Comparison of ENCODE assay signal across 7 cellular contexts in the genomic region with DNA sequence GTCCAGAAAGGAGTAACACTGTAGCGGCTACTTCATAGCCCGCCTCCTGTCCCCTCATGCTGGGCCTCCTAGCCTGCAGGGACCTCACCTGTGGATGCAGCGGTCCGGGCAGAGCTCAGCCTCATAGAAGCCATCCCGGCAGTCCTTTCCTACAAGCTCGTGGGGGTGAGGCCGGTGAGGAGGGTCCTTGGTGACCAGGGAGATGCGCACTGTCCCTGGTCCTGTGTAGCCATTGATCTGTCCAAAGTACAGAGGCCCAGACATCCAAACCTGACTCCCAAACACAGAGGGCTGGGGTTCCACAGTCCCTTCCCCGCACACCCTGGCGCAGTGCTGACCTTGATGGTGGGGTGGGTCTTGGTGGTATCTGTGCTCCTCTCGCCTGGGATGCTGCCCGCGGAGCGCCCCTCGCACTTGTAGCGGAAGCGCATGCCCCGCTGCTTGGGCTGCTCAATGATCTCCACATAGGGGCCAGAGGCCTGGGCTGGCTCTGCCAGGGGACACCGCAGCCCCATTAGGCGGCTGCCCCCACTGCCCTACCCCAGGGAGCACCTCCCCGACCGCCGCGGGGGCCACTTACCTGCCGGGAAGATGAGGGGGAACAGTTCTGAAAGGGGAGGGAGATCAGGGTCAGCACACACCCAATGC. TPM values are rescaled to one million over a fixed set of nuclear protein-coding genes. Genes with fewer than 3 reads are reported as not detected.
DNase-seq lines count a peak whose midpoint lies in the region; ATAC-seq, FAIRE-seq and TF ChIP-seq lines count a peak whose summit lies in the region.

No MANE protein-coding gene starts in this region.

- H3K14ac ChIP-seq in IMR-90 (replicated peaks; ENCODE audit: low read depth, low read length): peak overlapping the region; percentile 99

- H3K4me1 ChIP-seq in IMR-90 (ENCODE audit: control insufficient read depth, insufficient read depth, low read length) (peaks cover 7% of the 10 kb centered on the region), keratinocyte (ENCODE audit: control insufficient read depth, extremely low read depth, insufficient read depth, low read length) (peaks cover 12% of the 10 kb centered on the region), subcutaneous abdominal adipose tissue (ENCODE audit: control insufficient read depth in 5 of 5, insufficient read depth in 5 of 5, low read length in 5 of 5) (peaks cover 8 to 37% (median 24%) of the 10 kb centered on the region in 5 donors)

- peak overlapping the region; percentile 77; the same call in 1 of the 2 replicates for H3K23ac ChIP-seq in IMR-90 (ENCODE audit: low read depth, low read length)

- no peaks in the 10 kb centered on the region for H3K9me3 Mint-ChIP-seq in activated naive CD8-positive, alpha-beta T cell treated with anti-CD3 and anti-CD28 coated beads for 36 hours

- peak overlapping the region; percentile 90 for H2AK5ac ChIP-seq in IMR-90 (ENCODE audit: low read depth, low read length)

- H3K27ac Mint-ChIP-seq in activated naive CD8-positive, alpha-beta T cell treated with anti-CD3 and anti-CD28 coated beads for 36 hours: peak overlapping the region; percentile 75

- FAIRE-seq in keratinocyte (lab: Jason Lieb, UNC): no peak

- no peak for TF ChIP-seq POLR2A in IMR-90 (IDR thresholded peaks at IDR 0.05; ENCODE audit: low read depth, low read length)

- H3K27ac ChIP-seq in IMR-90 (ENCODE audit: insufficient read depth, low read length) (peak overlapping the region; percentile 86), keratinocyte (ENCODE audit: control insufficient read depth, insufficient read depth, low read length) (peak overlapping the region; percentile 79), subcutaneous abdominal adipose tissue (ENCODE audit: low read depth, low read length) (peak overlapping the region; percentile 100)

- peaks cover 23% of the 10 kb centered on the region for H3K79me2 ChIP-seq in keratinocyte (ENCODE audit: control insufficient read depth, insufficient read depth, low read length)

- no peak for TF ChIP-seq RAD21 in IMR-90 (IDR thresholded peaks at IDR 0.05; ENCODE audit: low read length)

- H4K20me1 ChIP-seq in IMR-90 (ENCODE audit: insufficient read depth, low read length): peaks cover 13% of the 10 kb centered on the region; the same call in 1 of the 2 replicates
- no peaks in the 10 kb centered on the region for H4K20me1 ChIP-seq in keratinocyte (ENCODE audit: control insufficient read depth, extremely low read depth, insufficient read depth, low read length)

- H3K4me2 ChIP-seq in IMR-90 (ENCODE audit: low read depth, low read length): peak overlapping the region; percentile 98
- peak overlapping the region; percentile 97 for H3K4me2 ChIP-seq in keratinocyte (ENCODE audit: control insufficient read depth, extremely low read depth, insufficient read depth, low read depth, low read length)

- H3K36me3 Mint-ChIP-seq in activated naive CD8-positive, alpha-beta T cell treated with anti-CD3 and anti-CD28 coated beads for 36 hours: peaks cover 27% of the 10 kb centered on the region

- H3K9me1 ChIP-seq in IMR-90 (ENCODE audit: insufficient read depth, low read length) (no peaks in the 10 kb centered on the region), keratinocyte (ENCODE audit: control insufficient read depth, extremely low read depth, insufficient read depth, low read length) (no peaks in the 10 kb centered on the region)

- intact Hi-C loops in IMR-90 (cut with micrococcal nuclease): no loop called here

- no peak for DNase-seq in IMR-90
- DNase-seq in activated naive CD8-positive, alpha-beta T cell treated with anti-CD3 and anti-CD28 coated beads for 36 hours: no peak
- no peak for DNase-seq in keratinocyte (ENCODE audit: low read depth, low spot score)
- no peak for DNase-seq in NCI-H1694 treated with DMSO at 0.1 percent for 48 hours (lab: John Stamatoyannopoulos, UW)
- no peak for DNase-seq in DMS79 (lab: John Stamatoyannopoulos, UW)

- H3K4me1 Mint-ChIP-seq in activated naive CD8-positive, alpha-beta T cell treated with anti-CD3 and anti-CD28 coated beads for 36 hours: peaks cover 30% of the 10 kb centered on the region

- peak overlapping the region; percentile 86 for H3K4me3 Mint-ChIP-seq in activated naive CD8-positive, alpha-beta T cell treated with anti-CD3 and anti-CD28 coated beads for 36 hours

- no TSS peak for BruUV-seq in IMR-90 (replicated peaks; lab: Mats Ljungman, UMichigan)

- dilution Hi-C loops in IMR-90 (cut with HindIII; ENCODE audit: low sequenced_read_pairs, unreplicated experiment): no loop called here
- dilution Hi-C loops in keratinocyte (cut with MboI; ENCODE audit: extremely low pct_ligation_motif_present, low sequenced_read_pairs): no loop called here

- peak overlapping the region; percentile 93 for H2AK9ac ChIP-seq in IMR-90 (replicated peaks; ENCODE audit: low read depth, low read length, poor library complexity)

- no peaks in the 10 kb centered on the region for H3K27me3 ChIP-seq in IMR-90 (ENCODE audit: control insufficient read depth, insufficient read depth, low read length)
- H3K27me3 ChIP-seq in keratinocyte (ENCODE audit: control insufficient read depth, extremely low read depth, insufficient read depth, low read length): no peaks in the 10 kb centered on the region
- peaks cover 0 to 3% (median 0%) of the 10 kb centered on the region in 5 donors for H3K27me3 ChIP-seq in subcutaneous abdominal adipose tissue (ENCODE audit: control insufficient read depth in 5 of 5, insufficient read depth in 4 of 5, low read length in 5 of 5)

- H2BK15ac ChIP-seq in IMR-90 (ENCODE audit: low read depth, low read length): no peak overlapping the region

- H3K4ac ChIP-seq in IMR-90 (ENCODE audit: low read depth, low read length): peak overlapping the region; percentile 81

- peak overlapping the region; percentile 92 for H3K4me3 ChIP-seq in IMR-90 (ENCODE audit: insufficient read depth, low read depth, low read length)
- peak overlapping the region; percentile 70 to 98 (median 96) for H3K4me3 ChIP-seq in keratinocyte (ENCODE audit: control insufficient read depth in 2 of 3, extremely low read depth in 1 of 3, insufficient read depth in 2 of 3, low read depth in 1 of 3, low read length in 3 of 3)
- peak overlapping the region; percentile 74 to 97 (median 85) for H3K4me3 ChIP-seq in subcutaneous abdominal adipose tissue (ENCODE audit: low read depth in 1 of 5, low read length in 5 of 5)

- TF ChIP-seq CTCF in IMR-90 (conservative IDR thresholded peaks at IDR 0.05; ENCODE audit: low read depth, low read length) (no peak), keratinocyte (optimal IDR thresholded peaks at IDR 0.05 in 1 of 3, IDR thresholded peaks at IDR 0.05 in 1 of 3, conservative IDR thresholded peaks at IDR 0.05 in 1 of 3; ENCODE audit: extremely low read depth in 1 of 3, insufficient read depth in 2 of 3, low read length in 3 of 3) (no peak)

- peak overlapping the region; percentile 42; the same call in 1 of the 2 replicates for H3K18ac ChIP-seq in IMR-90 (ENCODE audit: low read depth, low read length)

- H2AFZ ChIP-seq in IMR-90 (replicated peaks; ENCODE audit: low read length, poor library complexity) (peak overlapping the region; percentile 98), keratinocyte (ENCODE audit: control insufficient read depth, low read length) (no peak overlapping the region)

- CTCF ChIA-PET in IMR-90 (lab: Yijun Ruan, JAX): no interaction called here

- H2BK20ac ChIP-seq in IMR-90 (ENCODE audit: low read depth, low read length): no peak overlapping the region

- H3K56ac ChIP-seq in IMR-90 (ENCODE audit: extremely low read depth, insufficient read depth, low read length): peak overlapping the region; percentile 92

- WGBS in IMR-90 (ENCODE audit: extremely low coverage in 2 of 2, insufficient read length in 1 of 2), 2 experiments: 79% methylated on average over 8 of the region's 25 CpGs; no CpG with 5 or more reads in 1 of the 2 experiments

- H3K27me3 Mint-ChIP-seq in activated naive CD8-positive, alpha-beta T cell treated with anti-CD3 and anti-CD28 coated beads for 36 hours: no peaks in the 10 kb centered on the region

- peak overlapping the region; percentile 75 for H4K91ac ChIP-seq in IMR-90 (ENCODE audit: insufficient read depth, low read depth, low read length)

- H3K9me3 ChIP-seq in IMR-90 (ENCODE audit: control insufficient read depth, insufficient read depth, low read length) (no peaks in the 10 kb centered on the region), keratinocyte (ENCODE audit: control insufficient read depth, low read depth, low read length) (no peaks in the 10 kb centered on the region), subcutaneous abdominal adipose tissue (ENCODE audit: control insufficient read depth in 5 of 5, low read length in 5 of 5) (no peaks in the 10 kb centered on the region)

- H2BK120ac ChIP-seq in IMR-90 (ENCODE audit: low read depth, low read length): peak overlapping the region; percentile 1

- H3K9ac ChIP-seq in IMR-90 (ENCODE audit: low read depth, low read length) (peak overlapping the region; percentile 96), keratinocyte (ENCODE audit: control insufficient read depth, extremely low read depth, insufficient read depth, low read length) (peak overlapping the region; percentile 97), subcutaneous abdominal adipose tissue (ENCODE audit: low read length in 5 of 5) (peak overlapping the region; percentile 75 to 97 (median 86))

- POLR2A ChIA-PET in IMR-90 (lab: Charles Lee; ENCODE audit: unreplicated experiment): no interaction called here

- peak overlapping the region; percentile 72 to 94 for H4K8ac ChIP-seq in IMR-90 (ENCODE audit: low read depth in 2 of 2, low read length in 2 of 2)

- peak overlapping the region; percentile 71 for H2BK5ac ChIP-seq in IMR-90 (ENCODE audit: low read depth, low read length, poor library complexity, severe bottlenecking)

- H3K79me1 ChIP-seq in IMR-90 (ENCODE audit: low read depth in 1 of 2, low read length in 2 of 2): peaks cover 26 to 53% of the 10 kb centered on the region in 2 experiments; a peak in 3 of 4 replicates

- ATAC-seq in IMR-90 (ENCODE audit: low read depth) (no peak), HG03354 (IDR thresholded peaks at IDR 0.05; ENCODE audit: poor library complexity, severe bottlenecking, unreplicated experiment) (no peak)

- in situ Hi-C loops in IMR-90 (cut with MboI; ENCODE audit: low sequenced_read_pairs): no loop called here

- H4K5ac ChIP-seq in IMR-90 (ENCODE audit: low read depth, low read length): peak overlapping the region; percentile 56; the same call in 1 of the 2 replicates

- H3K36me3 ChIP-seq in IMR-90 (ENCODE audit: control insufficient read depth, insufficient read depth, low read length) (peaks cover 45% of the 10 kb centered on the region), keratinocyte (ENCODE audit: control insufficient read depth in 2 of 2, extremely low read depth in 1 of 2, insufficient read depth in 2 of 2, low read length in 2 of 2) (peaks cover 38 to 39% of the 10 kb centered on the region in 2 experiments), subcutaneous abdominal adipose tissue (ENCODE audit: control insufficient read depth in 5 of 5, insufficient read depth in 5 of 5, low read length in 5 of 5) (peaks cover 0 to 49% (median 46%) of the 10 kb centered on the region in 5 donors)

RNA-seq across cellular contexts. Expression of a gene that starts 1.0 kb away (rescaled TPM):
- 8.6 and 8.9 TPM in 2 replicates for total RNA-seq in IMR-90 (2012; rRNA removed)
- polyA plus RNA-seq in IMR-90 (2012; rRNA removed) (51.0 and 53.0 TPM in 2 replicates), keratinocyte (20.4 to 49.4 TPM (median 23.5 TPM) in 3 replicates)
- 43.5 and 58.1 TPM in 2 replicates for polyA plus RNA-seq in IMR-90 (2012; cell fraction: cytosol; rRNA removed)
- polyA plus RNA-seq in IMR-90 (2012; cell fraction: nucleus; rRNA removed; ENCODE audit: low replicate concordance): 107 and 159 TPM in 2 replicates
- total RNA-seq in activated naive CD8-positive, alpha-beta T cell treated with anti-CD3 and anti-CD28 coated beads for 36 hours: 10 to 100 TPM; 69.6 to 71.6 TPM
- polyA plus RNA-seq in keratinocyte (2011; ENCODE audit: low read depth): 32.8 TPM
- polyA plus RNA-seq in keratinocyte (2011; cell fraction: cytosol; rRNA removed): 29.6 and 40.9 TPM in 2 replicates
- 53.6 and 57.6 TPM in 2 replicates for polyA plus RNA-seq in keratinocyte (2011; cell fraction: nucleus; rRNA removed)
- 55.0 and 57.5 TPM in 2 replicates for polyA plus RNA-seq in keratinocyte (2012; ENCODE audit: low replicate concordance)
- polyA minus RNA-seq in keratinocyte: 25.4 to 159 TPM (median 34.4 TPM) in 3 replicates
- polyA minus RNA-seq in keratinocyte (2011; cell fraction: cytosol; rRNA and poly(A)+ RNA removed): 29.5 TPM
- 19.3 and 22.6 TPM in 2 replicates for polyA minus RNA-seq in keratinocyte (2011; cell fraction: nucleus; rRNA and poly(A)+ RNA removed)

RNA-seq across cellular contexts. Expression of a gene that starts 23.8 kb away (rescaled TPM):
- 10.6 and 11.4 TPM in 2 replicates for total RNA-seq in IMR-90 (2012; rRNA removed)
- polyA plus RNA-seq in IMR-90 (2012; rRNA removed) (39.7 and 44.3 TPM in 2 replicates), keratinocyte (4.5 to 7.2 TPM (median 7.1 TPM) in 3 replicates)
- polyA plus RNA-seq in IMR-90 (2012; cell fraction: cytosol; rRNA removed): 22.9 and 41.1 TPM in 2 replicates
- polyA plus RNA-seq in IMR-90 (2012; cell fraction: nucleus; rRNA removed; ENCODE audit: low replicate concordance): 52.9 and 173 TPM in 2 replicates
- total RNA-seq in activated naive CD8-positive, alpha-beta T cell treated with anti-CD3 and anti-CD28 coated beads for 36 hours: 100 to 1,000 TPM; 123 to 127 TPM
- 8.5 TPM for polyA plus RNA-seq in keratinocyte (2011; ENCODE audit: low read depth)
- 2.7 and 6.2 TPM in 2 replicates for polyA plus RNA-seq in keratinocyte (2011; cell fraction: cytosol; rRNA removed)
- polyA plus RNA-seq in keratinocyte (2011; cell fraction: nucleus; rRNA removed): 5.3 and 7.0 TPM in 2 replicates
- polyA plus RNA-seq in keratinocyte (2012; ENCODE audit: low replicate concordance): 15.3 and 16.2 TPM in 2 replicates
- polyA minus RNA-seq in keratinocyte: 7.4 to 49.8 TPM (median 9.6 TPM) in 3 replicates
- 11.9 TPM for polyA minus RNA-seq in keratinocyte (2011; cell fraction: cytosol; rRNA and poly(A)+ RNA removed)
- polyA minus RNA-seq in keratinocyte (2011; cell fraction: nucleus; rRNA and poly(A)+ RNA removed): 6.1 and 8.1 TPM in 2 replicates

RNA-seq across cellular contexts. Expression of a gene that starts 46.1 kb away (rescaled TPM):
- total RNA-seq in IMR-90 (2012; rRNA removed): 5.6 and 5.8 TPM in 2 replicates
- polyA plus RNA-seq in IMR-90 (2012; rRNA removed) (33.2 and 40.4 TPM in 2 replicates), keratinocyte (6.1 to 16.5 TPM (median 10.5 TPM) in 3 replicates)
- polyA plus RNA-seq in IMR-90 (2012; cell fraction: cytosol; rRNA removed): 20.0 and 31.2 TPM in 2 replicates
- polyA plus RNA-seq in IMR-90 (2012; cell fraction: nucleus; rRNA removed; ENCODE audit: low replicate concordance): 56.4 and 185 TPM in 2 replicates
- 10 to 100 TPM; 40.9 to 42.6 TPM for total RNA-seq in activated naive CD8-positive, alpha-beta T cell treated with anti-CD3 and anti-CD28 coated beads for 36 hours
- polyA plus RNA-seq in keratinocyte (2011; ENCODE audit: low read depth): 2.9 TPM
- 5.5 and 9.7 TPM in 2 replicates for polyA plus RNA-seq in keratinocyte (2011; cell fraction: cytosol; rRNA removed)
- 45.9 and 65.6 TPM in 2 replicates for polyA plus RNA-seq in keratinocyte (2011; cell fraction: nucleus; rRNA removed)
- polyA plus RNA-seq in keratinocyte (2012; ENCODE audit: low replicate concordance): 16.6 and 25.6 TPM in 2 replicates
- polyA minus RNA-seq in keratinocyte: 26.5 to 94.3 TPM (median 29.5 TPM) in 3 replicates
- polyA minus RNA-seq in keratinocyte (2011; cell fraction: cytosol; rRNA and poly(A)+ RNA removed): 33.4 TPM
- 97.7 and 104 TPM in 2 replicates for polyA minus RNA-seq in keratinocyte (2011; cell fraction: nucleus; rRNA and poly(A)+ RNA removed)

RNA-seq across cellular contexts. Expression of a gene that starts 47.7 kb away (rescaled TPM):
- total RNA-seq in IMR-90 (2012; rRNA removed): 16.7 and 17.7 TPM in 2 replicates
- polyA plus RNA-seq in IMR-90 (2012; rRNA removed) (37.5 and 52.0 TPM in 2 replicates), keratinocyte (13.6 to 18.8 TPM (median 17.5 TPM) in 3 replicates)
- polyA plus RNA-seq in IMR-90 (2012; cell fraction: cytosol; rRNA removed): 29.9 and 39.6 TPM in 2 replicates
- polyA plus RNA-seq in IMR-90 (2012; cell fraction: nucleus; rRNA removed; ENCODE audit: low replicate concordance): 57.5 and 129 TPM in 2 replicates
- 10 to 100 TPM; 51.2 to 54.8 TPM for total RNA-seq in activated naive CD8-positive, alpha-beta T cell treated with anti-CD3 and anti-CD28 coated beads for 36 hours
- polyA plus RNA-seq in keratinocyte (2011; ENCODE audit: low read depth): 16.5 TPM
- 13.9 and 26.8 TPM in 2 replicates for polyA plus RNA-seq in keratinocyte (2011; cell fraction: cytosol; rRNA removed)
- 16.8 and 28.6 TPM in 2 replicates for polyA plus RNA-seq in keratinocyte (2011; cell fraction: nucleus; rRNA removed)
- polyA plus RNA-seq in keratinocyte (2012; ENCODE audit: low replicate concordance): 19.2 and 29.1 TPM in 2 replicates
- 19.5 to 32.4 TPM (median 32.4 TPM) in 3 replicates for polyA minus RNA-seq in keratinocyte
- 34.0 TPM for polyA minus RNA-seq in keratinocyte (2011; cell fraction: cytosol; rRNA and poly(A)+ RNA removed)
- 16.4 and 21.2 TPM in 2 replicates for polyA minus RNA-seq in keratinocyte (2011; cell fraction: nucleus; rRNA and poly(A)+ RNA removed)

RNA-seq across cellular contexts. Expression of a gene that starts 50.3 kb away (rescaled TPM):
- total RNA-seq in IMR-90 (2012; rRNA removed): 28.6 and 33.3 TPM in 2 replicates
- 34.2 and 41.1 TPM in 2 replicates for polyA plus RNA-seq in IMR-90 (2012; rRNA removed)
- polyA plus RNA-seq in IMR-90 (2012; cell fraction: cytosol; rRNA removed): 36.9 and 44.9 TPM in 2 replicates
- polyA plus RNA-seq in IMR-90 (2012; cell fraction: nucleus; rRNA removed; ENCODE audit: low replicate concordance): 76.9 and 108 TPM in 2 replicates
- total RNA-seq in activated naive CD8-positive, alpha-beta T cell treated with anti-CD3 and anti-CD28 coated beads for 36 hours: 10 to 100 TPM; 65.0 to 65.4 TPM
- polyA plus RNA-seq in keratinocyte: 26.8 to 32.1 TPM (median 30.3 TPM) in 3 replicates
- 34.6 TPM for polyA plus RNA-seq in keratinocyte (2011; ENCODE audit: low read depth)
- polyA plus RNA-seq in keratinocyte (2011; cell fraction: cytosol; rRNA removed): 17.6 and 18.7 TPM in 2 replicates
- 32.8 and 40.2 TPM in 2 replicates for polyA plus RNA-seq in keratinocyte (2011; cell fraction: nucleus; rRNA removed)
- polyA plus RNA-seq in keratinocyte (2012; ENCODE audit: low replicate concordance): 24.4 and 31.3 TPM in 2 replicates
- 23.0 to 33.9 TPM (median 31.5 TPM) in 3 replicates for polyA minus RNA-seq in keratinocyte
- 34.3 TPM for polyA minus RNA-seq in keratinocyte (2011; cell fraction: cytosol; rRNA and poly(A)+ RNA removed)
- 25.5 and 25.6 TPM in 2 replicates for polyA minus RNA-seq in keratinocyte (2011; cell fraction: nucleus; rRNA and poly(A)+ RNA removed)

Comparison
In these comparisons a context has a peak if more than half of its experiments do, and no peak if none do; other contexts are left out.
1. RNA of a gene that starts 23.8 kb away (total RNA-seq): 123 to 127 TPM in activated naive CD8-positive, alpha-beta T cell treated with anti-CD3 and anti-CD28 coated beads for 36 hours; 10.6 to 11.4 TPM in IMR-90; every median in the first group is over 10 times any median in the second.
2. Peak in every context shown above with its lines, with median percentiles within 50 percentile points of each other: H3K27ac ChIP-seq, H3K4me3 ChIP-seq and H3K9ac ChIP-seq.